In the genomic region with DNA sequence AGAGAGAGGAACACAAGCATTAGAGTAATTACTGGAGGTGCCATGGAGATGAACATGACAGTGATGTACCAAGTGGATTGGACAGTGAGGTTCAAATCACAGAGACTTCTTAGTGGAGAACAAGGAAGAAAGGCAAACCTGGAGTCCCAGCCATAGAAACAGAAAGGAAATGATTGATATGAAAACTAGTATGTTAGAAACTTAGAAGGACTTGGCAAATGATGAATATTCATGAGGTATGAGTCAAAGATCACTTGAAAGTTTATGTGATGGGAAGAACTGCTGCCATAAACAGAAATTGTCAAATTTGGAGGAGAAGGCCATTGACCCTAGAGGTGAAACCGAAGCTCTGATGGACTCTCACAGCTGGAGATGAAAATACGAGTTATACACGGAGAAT, we compare ENCODE assay signal across 14 cellular contexts.
A peak's percentile ranks its signal among the peaks of the same experiment; 100 is the strongest.
DNase-seq lines count a peak whose midpoint lies in the region; ATAC-seq and TF ChIP-seq lines count a peak whose summit lies in the region.
"Had no signal": no experiment of that assay in that cellular context is flagged by ENCODE, and none has a peak within 500 bp of the region (broad histone marks: within the 10 kb centered on the region; RNA-seq: fewer than 3 reads in every experiment).

No MANE protein-coding gene starts in this region.

- H3K27ac Mint-ChIP-seq in MCF 10A (ENCODE audit: low read depth, unreplicated experiment) = peak overlapping the region; percentile 32
- H3K27ac Mint-ChIP-seq in Calu3 (ENCODE audit: unreplicated experiment) = peak overlapping the region; percentile 8
- H3K27ac Mint-ChIP-seq in nephron progenitor cell = peak overlapping the region; percentile 20
- H3K27ac Mint-ChIP-seq in activated CD8-positive, alpha-beta memory T cell treated with anti-CD3 and anti-CD28 coated beads, Interleukin-2, amount 10 ng/mL, durations not matched to agents 7 days and 5 days = no peak overlapping the region
- H3K27ac Mint-ChIP-seq: CD8-positive, alpha-beta memory T cell had no signal

- peaks cover 5% of the 10 kb centered on the region for H3K36me3 Mint-ChIP-seq in MCF 10A (ENCODE audit: insufficient read depth, unreplicated experiment)
- H3K36me3 Mint-ChIP-seq in Calu3 (ENCODE audit: insufficient read depth, unreplicated experiment) = peaks cover 16% of the 10 kb centered on the region
- peaks cover 5% of the 10 kb centered on the region for H3K36me3 Mint-ChIP-seq in nephron progenitor cell (ENCODE audit: low read depth)
- no peaks in the 10 kb centered on the region for H3K36me3 Mint-ChIP-seq in activated CD8-positive, alpha-beta memory T cell treated with anti-CD3 and anti-CD28 coated beads, Interleukin-2, amount 10 ng/mL, durations not matched to agents 7 days and 5 days
- H3K36me3 Mint-ChIP-seq: CD8-positive, alpha-beta memory T cell; IgD-negative memory B cell had no signal

- H3K79me2 ChIP-seq in PC-9 (ENCODE audit: low read depth) = no peaks in the 10 kb centered on the region

- H3K9me2 ChIP-seq in PC-9 (ENCODE audit: insufficient read depth) = no peaks in the 10 kb centered on the region

- no peak for TF ChIP-seq POLR2A in breast epithelium (IDR thresholded peaks at IDR 0.05)

- no peak overlapping the region for H3K4me3 Mint-ChIP-seq in MCF 10A (ENCODE audit: unreplicated experiment)
- no peak overlapping the region for H3K4me3 Mint-ChIP-seq in Calu3 (ENCODE audit: low read depth, unreplicated experiment)
- no peak overlapping the region for H3K4me3 Mint-ChIP-seq in nephron progenitor cell
- no peak overlapping the region for H3K4me3 Mint-ChIP-seq in activated CD8-positive, alpha-beta memory T cell treated with anti-CD3 and anti-CD28 coated beads, Interleukin-2, amount 10 ng/mL, durations not matched to agents 7 days and 5 days
- H3K4me3 Mint-ChIP-seq: CD8-positive, alpha-beta memory T cell had no signal

- POLR2A ChIA-PET in MCF 10A (lab: Yijun Ruan, JAX) = interaction anchor here (1.2 to 2.1 kb wide), 2 partner anchors 23 to 379 kb away, joined by 4 to 19 read pairs; no protein-coding TSS in a partner anchor
- POLR2A ChIA-PET in PC-9 (lab: Charles Lee; ENCODE audit: unreplicated experiment) = no interaction called here

- H3K4me1 ChIP-seq in breast epithelium (no peaks in the 10 kb centered on the region), PC-9 (replicated peaks; ENCODE audit: insufficient read depth) (peaks cover 37% of the 10 kb centered on the region), psoas muscle (peaks cover 21% of the 10 kb centered on the region)

- TF ChIP-seq CTCF in MCF 10A (IDR thresholded peaks at IDR 0.05; ENCODE audit: unreplicated experiment) (no peak), breast epithelium (IDR thresholded peaks at IDR 0.05) (no peak), Calu3 (IDR thresholded peaks at IDR 0.05; ENCODE audit: unreplicated experiment) (no peak), PC-9 (conservative IDR thresholded peaks at IDR 0.05) (no peak), nephron progenitor cell (IDR thresholded peaks at IDR 0.05) (no peak), psoas muscle (IDR thresholded peaks at IDR 0.05) (no peak)

- DNase-seq in MCF 10A (ENCODE audit: unreplicated experiment) (no peak), breast epithelium (ENCODE audit: low spot score in 2 of 2) (no peak), Calu3 (no peak), PC-9 (no peak), nephron progenitor cell (no peak), NCI-H128 (lab: John Stamatoyannopoulos, UW; ENCODE audit: unreplicated experiment) (no peak), psoas muscle (no peak)
- no peak for DNase-seq in activated CD8-positive, alpha-beta memory T cell treated with anti-CD3 and anti-CD28 coated beads, Interleukin-2, amount 10 ng/mL, durations not matched to agents 7 days and 5 days
- DNase-seq: CD8-positive, alpha-beta memory T cell; DMS153; GF-D8; GOT3 had no signal

- 77 to 88% (median 85%) methylated on average over 3 of the region's 3 CpGs for WGBS in psoas muscle, 3 donors

- H3K4me2 ChIP-seq in PC-9 = no peak overlapping the region

- H3K27me3 Mint-ChIP-seq in MCF 10A (ENCODE audit: insufficient read depth, unreplicated experiment) = no peaks in the 10 kb centered on the region
- no peaks in the 10 kb centered on the region for H3K27me3 Mint-ChIP-seq in Calu3 (ENCODE audit: unreplicated experiment)
- no peaks in the 10 kb centered on the region for H3K27me3 Mint-ChIP-seq in nephron progenitor cell (ENCODE audit: low read depth, poor library complexity)
- no peaks in the 10 kb centered on the region for H3K27me3 Mint-ChIP-seq in activated CD8-positive, alpha-beta memory T cell treated with anti-CD3 and anti-CD28 coated beads, Interleukin-2, amount 10 ng/mL, durations not matched to agents 7 days and 5 days

- H4K20me1 ChIP-seq in PC-9 (ENCODE audit: insufficient read depth) = no peaks in the 10 kb centered on the region

- H3K9me3 Mint-ChIP-seq in MCF 10A (ENCODE audit: unreplicated experiment) (no peaks in the 10 kb centered on the region), Calu3 (ENCODE audit: low read depth, unreplicated experiment) (no peaks in the 10 kb centered on the region), nephron progenitor cell (no peaks in the 10 kb centered on the region)
- no peaks in the 10 kb centered on the region for H3K9me3 Mint-ChIP-seq in activated CD8-positive, alpha-beta memory T cell treated with anti-CD3 and anti-CD28 coated beads, Interleukin-2, amount 10 ng/mL, durations not matched to agents 7 days and 5 days (ENCODE audit: low read depth)
- H3K9me3 Mint-ChIP-seq: CD8-positive, alpha-beta memory T cell; IgD-negative memory B cell had no signal

- CTCF ChIA-PET in MCF 10A (lab: Yijun Ruan, JAX) (interaction anchor here (0.5 to 7.1 kb wide), 13 partner anchors 10 to 1642 kb away, joined by 3 to 191 read pairs (median 3); no protein-coding TSS in a partner anchor), Calu3 (lab: Charles Lee) (no interaction called here), PC-9 (lab: Charles Lee) (no interaction called here)
- CTCF ChIA-PET in activated CD8-positive, alpha-beta memory T cell treated with anti-CD3 and anti-CD28 coated beads, Interleukin-2, amount 10 ng/mL, durations not matched to agents 7 days and 5 days (lab: Charles Lee) = interaction anchor here (0.8 to 5.8 kb wide), 2 partner anchors 13 to 379 kb away, joined by 4 to 65 read pairs; no protein-coding TSS in a partner anchor

- H3K27ac ChIP-seq in breast epithelium (no peak overlapping the region), PC-9 (peak overlapping the region; percentile 31), psoas muscle (no peak overlapping the region)

- H3K36me3 ChIP-seq in breast epithelium (no peaks in the 10 kb centered on the region), PC-9 (ENCODE audit: low read depth) (peaks cover 21% of the 10 kb centered on the region), psoas muscle (ENCODE audit: insufficient read depth in 1 of 2, low read depth in 1 of 2) (peaks cover 4 to 29% of the 10 kb centered on the region in 2 donors)
- H3K36me3 ChIP-seq: HAP-1 had no signal

- H3K27me3 ChIP-seq in breast epithelium = no peaks in the 10 kb centered on the region
- no peaks in the 10 kb centered on the region for H3K27me3 ChIP-seq in PC-9 (ENCODE audit: insufficient read depth, low read depth)
- no peaks in the 10 kb centered on the region for H3K27me3 ChIP-seq in psoas muscle (ENCODE audit: insufficient read depth in 3 of 3, low read length in 2 of 3)

- peaks cover 32% of the 10 kb centered on the region for H3F3A ChIP-seq in PC-9 (ENCODE audit: insufficient read depth, low read depth)

- no TSS peak for BruUV-seq in MCF 10A (replicated peaks; lab: Mats Ljungman, UMichigan)
- BruUV-seq in Calu3 (replicated peaks; lab: Mats Ljungman, UMichigan) = no TSS peak
- BruUV-seq in PC-9 (replicated peaks; lab: Mats Ljungman, UMichigan) = no TSS peak

- intact Hi-C loops in MCF 10A (cut with micrococcal nuclease) (loop anchor here (5.0 kb wide), 1 partner anchor 298 kb away; no protein-coding TSS in a partner anchor), breast epithelium (cut with DNase I; ENCODE audit: low total_unique reads) (no loop called here), Calu3 (cut with micrococcal nuclease; ENCODE audit: unreplicated experiment) (no loop called here), PC-9 (cut with micrococcal nuclease; ENCODE audit: unreplicated experiment) (loop anchor here (2.0 to 5.0 kb wide), 3 partner anchors 186 to 300 kb away; no protein-coding TSS in a partner anchor), psoas muscle (cut with DNase I) (loop anchor here in 1 of 2 donors (2.0 kb wide), 1 partner anchor 380 kb away; no protein-coding TSS in a partner anchor)

- H3K4me1 Mint-ChIP-seq in MCF 10A (ENCODE audit: insufficient read depth, unreplicated experiment) (peaks cover 7% of the 10 kb centered on the region), Calu3 (ENCODE audit: low read depth, unreplicated experiment) (peaks cover 23% of the 10 kb centered on the region), nephron progenitor cell (peaks cover 45% of the 10 kb centered on the region)
- no peaks in the 10 kb centered on the region for H3K4me1 Mint-ChIP-seq in activated CD8-positive, alpha-beta memory T cell treated with anti-CD3 and anti-CD28 coated beads, Interleukin-2, amount 10 ng/mL, durations not matched to agents 7 days and 5 days
- H3K4me1 Mint-ChIP-seq: CD8-positive, alpha-beta memory T cell; IgD-negative memory B cell had no signal

- H3K9me3 ChIP-seq in breast epithelium (no peaks in the 10 kb centered on the region), PC-9 (ENCODE audit: insufficient read depth, low read depth) (no peaks in the 10 kb centered on the region; the same call in 1 of the 2 replicates), psoas muscle (no peaks in the 10 kb centered on the region)
- H3K9me3 ChIP-seq: HAP-1 had no signal

- H2AFZ ChIP-seq in PC-9 = no peak overlapping the region

- H3K4me3 ChIP-seq in breast epithelium (no peak overlapping the region), PC-9 (no peak overlapping the region), psoas muscle (no peak overlapping the region)
- H3K4me3 ChIP-seq: HAP-1 had no signal

- ATAC-seq in activated CD8-positive, alpha-beta memory T cell treated with anti-CD3 and anti-CD28 coated beads, Interleukin-2, amount 10 ng/mL, durations not matched to agents 7 days and 5 days = no peak
- no peak for ATAC-seq in psoas muscle

Comparison
In these comparisons a context has a peak if more than half of its experiments do, and no peak if none do; other contexts are left out.
1. intact Hi-C loops: an anchor here in MCF 10A (5.0 kb wide) and PC-9 (2.0 to 5.0 kb wide); none called in breast epithelium and Calu3.
2. CTCF ChIA-PET loops: an anchor here in MCF 10A (0.5 to 7.1 kb wide) and activated CD8-positive, alpha-beta memory T cell treated with anti-CD3 and anti-CD28 coated beads, Interleukin-2, amount 10 ng/mL, durations not matched to agents 7 days and 5 days (0.8 to 5.8 kb wide); none called in Calu3 and PC-9.